In the genomic region with DNA sequence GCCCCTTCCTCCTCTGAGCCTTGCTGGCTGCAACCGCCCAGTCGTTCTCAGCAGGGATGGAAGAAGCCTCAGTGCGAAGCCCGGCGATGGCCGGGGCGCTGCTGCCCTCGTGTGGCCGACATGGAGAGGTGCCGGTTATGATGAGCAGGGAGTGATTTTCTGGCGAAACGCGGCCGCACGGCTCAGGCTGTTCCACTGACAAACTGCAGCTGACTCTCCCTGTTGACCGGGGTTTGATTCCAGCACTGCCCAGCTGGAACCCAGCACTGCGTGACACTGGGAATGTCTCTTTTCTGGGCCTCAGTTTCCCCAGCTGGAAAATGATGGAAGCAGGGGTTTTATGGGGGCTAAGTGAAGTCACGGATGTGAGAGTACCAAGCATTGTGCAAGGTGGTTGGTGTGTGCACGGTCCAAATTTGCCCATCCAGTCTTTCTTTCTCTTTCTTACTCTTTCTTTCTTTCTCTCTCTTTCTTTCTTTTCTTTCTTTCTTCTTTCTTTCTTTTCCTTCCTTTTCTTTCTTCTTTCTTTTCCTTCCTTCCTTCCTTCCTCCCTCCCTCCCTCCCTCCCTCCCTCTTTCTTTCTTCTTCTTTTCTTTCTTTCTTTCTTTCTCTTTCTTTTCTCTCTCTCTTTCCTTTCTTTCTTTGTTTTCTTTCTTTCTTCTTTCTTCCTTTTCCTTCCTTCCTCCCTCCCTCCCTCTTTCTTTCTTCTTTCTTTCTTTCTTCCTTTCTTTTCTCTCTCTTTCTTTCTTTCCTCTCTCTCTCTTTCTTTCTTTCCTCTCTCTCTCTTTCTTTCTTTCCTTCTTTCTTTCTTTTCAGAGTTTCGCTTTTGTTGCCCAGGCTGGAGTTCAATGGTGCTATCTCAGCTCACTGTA, we compare ENCODE assay signal across 8 cellular contexts. TPM values are rescaled to one million over a fixed set of nuclear protein-coding genes. Genes with fewer than 3 reads are reported as not detected.
A peak's percentile ranks its signal among the peaks of the same experiment; 100 is the strongest.
DNase-seq lines count a peak whose midpoint lies in the region; ATAC-seq and TF ChIP-seq lines count a peak whose summit lies in the region.

No MANE protein-coding gene starts in this region.

- no peak overlapping the region for H3K27ac Mint-ChIP-seq in CD4-positive, alpha-beta T cell
- H3K27ac Mint-ChIP-seq in activated CD4-positive, alpha-beta T cell treated with anti-CD3 and anti-CD28 coated beads, Interleukin-2, amount 10 ng/mL, durations not matched to agents 24 days and 14 days: no peak overlapping the region

- H3K4me3 ChIP-seq in HEK293 (ENCODE audit: low read depth, low read length) (no peak overlapping the region), choroid plexus epithelial cell (ENCODE audit: low read depth, low read length) (no peak overlapping the region), left lung (no peak overlapping the region)

- no peaks in the 10 kb centered on the region for H3K9me3 ChIP-seq in CD4-positive, alpha-beta T cell (ENCODE audit: control insufficient read depth, low read length)
- H3K9me3 ChIP-seq in HEK293 (ENCODE audit: control insufficient read depth, insufficient read depth, low read depth, low read length) (no peaks in the 10 kb centered on the region; the same call in 1 of the 2 replicates), left lung (no peaks in the 10 kb centered on the region)

- no peaks in the 10 kb centered on the region for H3K36me3 ChIP-seq in HEK293 (ENCODE audit: control insufficient read depth in 2 of 2, insufficient read depth in 1 of 2, low read length in 2 of 2)
- no peaks in the 10 kb centered on the region for H3K36me3 ChIP-seq in left lung

- H3K36me3 Mint-ChIP-seq in CD4-positive, alpha-beta T cell (ENCODE audit: low read depth): no peaks in the 10 kb centered on the region
- no peaks in the 10 kb centered on the region for H3K36me3 Mint-ChIP-seq in activated CD4-positive, alpha-beta T cell treated with anti-CD3 and anti-CD28 coated beads, Interleukin-2, amount 10 ng/mL, durations not matched to agents 24 days and 14 days (ENCODE audit: low read depth)

- intact Hi-C loops in CD4-positive, alpha-beta T cell (cut with DNase I, micrococcal nuclease): loop anchor here (1.0 to 5.0 kb wide), 4 partner anchors 114 to 1241 kb away; no protein-coding TSS in a partner anchor
- intact Hi-C loops in activated CD4-positive, alpha-beta T cell treated with anti-CD3 and anti-CD28 coated beads, Interleukin-2, amount 10 ng/mL, durations not matched to agents 24 days and 14 days (cut with micrococcal nuclease): loop anchor here (1.0 to 10.0 kb wide), 5 partner anchors 40 to 1239 kb away; no protein-coding TSS in a partner anchor
- intact Hi-C loops in left lung (cut with DNase I): loop anchor here in 1 of 2 donors (5.0 to 10.0 kb wide), 3 partner anchors 111 to 499 kb away; no protein-coding TSS in a partner anchor

- H3K4me1 Mint-ChIP-seq in CD4-positive, alpha-beta T cell (ENCODE audit: low read depth): peaks cover 4% of the 10 kb centered on the region
- H3K4me1 Mint-ChIP-seq in activated CD4-positive, alpha-beta T cell treated with anti-CD3 and anti-CD28 coated beads, Interleukin-2, amount 10 ng/mL, durations not matched to agents 24 days and 14 days: peaks cover 7% of the 10 kb centered on the region

- peak; percentile 50 to 76 (median 60) for DNase-seq in CD4-positive, alpha-beta T cell
- DNase-seq in NCI-H510A (lab: John Stamatoyannopoulos, UW): peak; percentile 18
- peak; percentile 92 for DNase-seq in activated CD4-positive, alpha-beta T cell treated with anti-CD3 and anti-CD28 coated beads, Interleukin-2, amount 10 ng/mL, durations not matched to agents 24 days and 14 days
- peak; percentile 86 for DNase-seq in choroid plexus epithelial cell (ENCODE audit: low read depth)
- peak; percentile 79 to 95 for DNase-seq in left lung
- DNase-seq in stimulated activated CD4-positive, alpha-beta T cell treated with anti-CD3 and anti-CD28 coated beads, Interleukin-4, amount 100 ng/mL, for 24 hours: peak; percentile 74

- no peaks in the 10 kb centered on the region for H3K4me1 ChIP-seq in HEK293 (ENCODE audit: control insufficient read depth, insufficient read depth, low read length)
- peaks cover 0 to 12% of the 10 kb centered on the region in 2 donors for H3K4me1 ChIP-seq in left lung

- peak; percentile 92 for ATAC-seq in CD4-positive, alpha-beta T cell (ENCODE audit: poor library complexity)
- ATAC-seq in left lung (peak; percentile 97), GM19455 (IDR thresholded peaks at IDR 0.05; ENCODE audit: unreplicated experiment) (no peak)

- no peak overlapping the region for H3K27ac ChIP-seq in CD4-positive, alpha-beta T cell (ENCODE audit: low read depth, low read length)
- H3K27ac ChIP-seq in HEK293 (ENCODE audit: extremely low read depth, low read depth, low read length) (no peak overlapping the region), left lung (no peak overlapping the region)

- peak; percentile 85 for TF ChIP-seq CTCF in CD4-positive, alpha-beta T cell (IDR thresholded peaks at IDR 0.05)
- peak; percentile 89 for TF ChIP-seq CTCF in HEK293 (tag by site-specific recombination; IDR thresholded peaks at IDR 0.05)
- TF ChIP-seq CTCF in choroid plexus epithelial cell (conservative IDR thresholded peaks at IDR 0.05; ENCODE audit: low read depth, low read length): peak; percentile 96
- peak; percentile 85 to 87 for TF ChIP-seq CTCF in left lung (IDR thresholded peaks at IDR 0.05)

- H3K27me3 Mint-ChIP-seq in CD4-positive, alpha-beta T cell: peaks cover 30% of the 10 kb centered on the region
- H3K27me3 Mint-ChIP-seq in activated CD4-positive, alpha-beta T cell treated with anti-CD3 and anti-CD28 coated beads, Interleukin-2, amount 10 ng/mL, durations not matched to agents 24 days and 14 days: peaks cover 32% of the 10 kb centered on the region

- POLR2A ChIA-PET in CD4-positive, alpha-beta T cell (lab: Charles Lee): interaction anchor here (0.7 kb wide), 1 partner anchor 426 kb away, joined by 4 read pairs; no protein-coding TSS in a partner anchor
- POLR2A ChIA-PET in HEK293 (lab: Yijun Ruan, JAX): interaction anchor here (0.6 kb wide), 1 partner anchor 386 kb away, joined by 3 read pairs; no protein-coding TSS in a partner anchor

- H3K4me3 Mint-ChIP-seq in CD4-positive, alpha-beta T cell: no peak overlapping the region
- no peak overlapping the region for H3K4me3 Mint-ChIP-seq in activated CD4-positive, alpha-beta T cell treated with anti-CD3 and anti-CD28 coated beads, Interleukin-2, amount 10 ng/mL, durations not matched to agents 24 days and 14 days

- no peaks in the 10 kb centered on the region for H3K9me3 Mint-ChIP-seq in CD4-positive, alpha-beta T cell
- H3K9me3 Mint-ChIP-seq in activated CD4-positive, alpha-beta T cell treated with anti-CD3 and anti-CD28 coated beads, Interleukin-2, amount 10 ng/mL, durations not matched to agents 24 days and 14 days: no peaks in the 10 kb centered on the region

- peaks cover 14% of the 10 kb centered on the region for H3K27me3 ChIP-seq in CD4-positive, alpha-beta T cell (ENCODE audit: control insufficient read depth, insufficient read depth, low read length)
- H3K27me3 ChIP-seq in left lung: peaks cover 0 to 42% of the 10 kb centered on the region in 2 donors

- CTCF ChIA-PET in CD4-positive, alpha-beta T cell (lab: Charles Lee): interaction anchor here (0.5 kb wide), 2 partner anchors 248 to 603 kb away, joined by 3 read pairs; no protein-coding TSS in a partner anchor
- CTCF ChIA-PET in HEK293 (lab: Yijun Ruan, JAX): interaction anchor here (0.6 to 10.2 kb wide), 36 partner anchors 8 to 1631 kb away, joined by 3 to 152 read pairs (median 4); a partner anchor contains a TSS

TF ChIP-seq in HEK293, 187 proteins besides CTCF, POLR2A, EP300 and RAD21 (continues in another document):
- TF ChIP-seq, protein P1, sequence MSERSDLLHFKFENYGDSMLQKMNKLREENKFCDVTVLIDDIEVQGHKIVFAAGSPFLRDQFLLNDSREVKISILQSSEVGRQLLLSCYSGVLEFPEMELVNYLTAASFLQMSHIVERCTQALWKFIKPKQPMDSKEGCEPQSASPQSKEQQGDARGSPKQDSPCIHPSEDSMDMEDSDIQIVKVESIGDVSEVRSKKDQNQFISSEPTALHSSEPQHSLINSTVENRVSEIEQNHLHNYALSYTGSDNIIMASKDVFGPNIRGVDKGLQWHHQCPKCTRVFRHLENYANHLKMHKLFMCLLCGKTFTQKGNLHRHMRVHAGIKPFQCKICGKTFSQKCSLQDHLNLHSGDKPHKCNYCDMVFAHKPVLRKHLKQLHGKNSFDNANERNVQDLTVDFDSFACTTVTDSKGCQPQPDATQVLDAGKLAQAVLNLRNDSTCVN (tag by site-specific recombination; optimal IDR thresholded peaks at IDR 0.05): peak; percentile 6
- TF ChIP-seq OVOL3 (tag by site-specific recombination; IDR thresholded peaks at IDR 0.05): no peak
- 0 out of 2 replicates have a peak, but pooled peaks have one; percentile 51 for TF ChIP-seq ZBTB17 (tag by site-specific recombination; IDR thresholded peaks at IDR 0.05)
- peak; percentile 94 for TF ChIP-seq ZNF341 (tag by site-specific recombination; IDR thresholded peaks at IDR 0.05; ENCODE audit: low read depth)
- TF ChIP-seq SCRT2 (tag by site-specific recombination; IDR thresholded peaks at IDR 0.05): no peak
- no peak for TF ChIP-seq ZNF350 (tag by site-specific recombination; IDR thresholded peaks at IDR 0.05)
- TF ChIP-seq, protein P2, sequence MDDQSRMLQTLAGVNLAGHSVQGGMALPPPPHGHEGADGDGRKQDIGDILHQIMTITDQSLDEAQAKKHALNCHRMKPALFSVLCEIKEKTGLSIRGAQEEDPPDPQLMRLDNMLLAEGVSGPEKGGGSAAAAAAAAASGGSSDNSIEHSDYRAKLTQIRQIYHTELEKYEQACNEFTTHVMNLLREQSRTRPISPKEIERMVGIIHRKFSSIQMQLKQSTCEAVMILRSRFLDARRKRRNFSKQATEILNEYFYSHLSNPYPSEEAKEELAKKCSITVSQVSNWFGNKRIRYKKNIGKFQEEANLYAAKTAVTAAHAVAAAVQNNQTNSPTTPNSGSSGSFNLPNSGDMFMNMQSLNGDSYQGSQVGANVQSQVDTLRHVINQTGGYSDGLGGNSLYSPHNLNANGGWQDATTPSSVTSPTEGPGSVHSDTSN (CRISPR knock-in tag; IDR thresholded peaks at IDR 0.05): 0 out of 2 replicates have a peak, but pooled peaks have one; percentile 7
- peak; percentile 18; the same call in 1 of the 2 replicates for TF ChIP-seq GLIS1 (tag by site-specific recombination; IDR thresholded peaks at IDR 0.05)
- TF ChIP-seq ZNF10 (tag by site-specific recombination; IDR thresholded peaks at IDR 0.05): no peak

RNA-seq across cellular contexts. Expression of a gene that starts 25.8 kb away (rescaled TPM):
- not detected for total RNA-seq in CD4-positive, alpha-beta T cell
- not detected in 2 replicates for total RNA-seq in activated CD4-positive, alpha-beta T cell treated with anti-CD3 and anti-CD28 coated beads, Interleukin-2, amount 10 ng/mL, durations not matched to agents 24 days and 14 days
- total RNA-seq in left lung: not detected

RNA-seq across cellular contexts. Expression of a gene that starts 42.8 kb away (rescaled TPM):
- not detected for total RNA-seq in CD4-positive, alpha-beta T cell
- total RNA-seq in activated CD4-positive, alpha-beta T cell treated with anti-CD3 and anti-CD28 coated beads, Interleukin-2, amount 10 ng/mL, durations not matched to agents 24 days and 14 days: not detected in 2 replicates
- total RNA-seq in left lung: 1 to 10 TPM; 4.6 to 5.0 TPM

Comparison
In these comparisons a context has a peak if more than half of its experiments do, and no peak if none do; other contexts are left out.
1. DNase-seq: peak in every context shown above with its lines; median percentile 92 in activated CD4-positive, alpha-beta T cell treated with anti-CD3 and anti-CD28 coated beads, Interleukin-2, amount 10 ng/mL, durations not matched to agents 24 days and 14 days; 87 in left lung; 86 in choroid plexus epithelial cell; 74 in stimulated activated CD4-positive, alpha-beta T cell treated with anti-CD3 and anti-CD28 coated beads, Interleukin-4, amount 100 ng/mL, for 24 hours; 60 in CD4-positive, alpha-beta T cell; 18 in NCI-H510A.